ENCODE assay signal across 14 cellular contexts in the genomic region with DNA sequence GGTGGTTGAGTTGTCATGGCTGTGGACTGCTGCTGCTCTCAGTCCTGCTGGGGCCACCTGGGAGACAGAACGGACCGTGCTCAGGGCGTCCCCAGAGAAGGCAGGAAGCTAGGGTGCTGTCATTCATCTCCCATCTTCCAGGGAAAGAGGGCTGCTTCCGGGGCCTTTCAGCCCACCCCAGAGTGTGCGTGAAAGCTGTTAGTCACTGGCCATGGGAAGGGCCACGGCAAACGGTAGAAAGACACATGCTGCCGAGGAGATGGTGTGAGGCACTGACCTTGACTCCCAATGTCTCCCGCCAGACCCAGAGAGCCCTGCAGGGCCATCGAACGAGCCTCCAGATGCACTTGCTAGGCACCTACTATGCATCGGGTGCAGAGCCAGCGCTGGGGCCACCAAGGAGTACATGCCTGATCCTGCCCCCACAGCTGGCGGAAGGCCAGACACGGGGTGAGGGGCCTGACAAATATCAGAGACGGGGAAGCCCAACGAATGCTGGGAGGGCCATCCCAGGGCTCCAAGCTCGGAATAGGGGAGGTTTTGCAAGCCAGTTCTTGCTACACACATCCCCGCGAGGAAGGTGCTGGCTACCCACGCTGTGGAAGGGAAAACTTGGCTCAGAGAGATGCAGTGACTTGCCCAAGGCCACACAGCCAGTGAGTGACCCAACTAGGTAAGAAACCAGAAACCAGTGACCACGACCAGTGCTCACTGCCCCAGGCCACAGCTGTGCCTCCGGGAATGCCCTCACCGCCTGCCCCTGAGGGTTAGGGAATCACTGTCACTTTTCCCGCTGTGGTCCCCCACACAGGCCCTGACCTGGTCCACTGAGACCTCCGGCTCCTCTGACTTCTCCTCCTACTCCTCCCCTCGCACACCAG. TPM values are rescaled to one million over a fixed set of nuclear protein-coding genes. Genes with fewer than 3 reads are reported as not detected.
DNase-seq lines count a peak whose midpoint lies in the region; ATAC-seq, FAIRE-seq and TF ChIP-seq lines count a peak whose summit lies in the region.
"Had no signal": no experiment of that assay in that cellular context is flagged by ENCODE, and none has a peak within 500 bp of the region (broad histone marks: within the 10 kb centered on the region; RNA-seq: fewer than 3 reads in every experiment).

No MANE protein-coding gene starts in this region.

- peaks cover 75 to 89% (median 86%) of the 10 kb centered on the region in 11 experiments for H3K36me3 ChIP-seq in BLaER1 treated with 17β-estradiol and CSF1 and Interleukin-3, amounts not matched to agents 10 nM and 100 nM
- peaks cover 11% of the 10 kb centered on the region for H3K36me3 ChIP-seq in lower lobe of right lung
- H3K36me3 ChIP-seq: esophagus squamous epithelium had no signal

- no peak for ATAC-seq in lower lobe of right lung
- no peak for ATAC-seq in HG02610 (IDR thresholded peaks at IDR 0.05; ENCODE audit: unreplicated experiment)
- no peak for ATAC-seq in GM19324 (IDR thresholded peaks at IDR 0.05; ENCODE audit: low FRiP score, unreplicated experiment)
- no peak for ATAC-seq in GM18873 (IDR thresholded peaks at IDR 0.05; ENCODE audit: low FRiP score, unreplicated experiment)

- DNase-seq in EH (ENCODE audit: low read depth) = peak; percentile 17
- peak; percentile 66 for DNase-seq in activated CD8-positive, alpha-beta memory T cell treated with anti-CD3 and anti-CD28 coated beads, Interleukin-2, amount 50 U/mL, for 48 hours
- peak; percentile 22 for DNase-seq in lower lobe of right lung
- no peak for DNase-seq in urothelium cell line (ENCODE audit: low spot score)
- DNase-seq: cerebellar nuclear complex; esophagus squamous epithelium; GM23248; hypothalamus; stimulated activated CD4-positive, alpha-beta T cell treated with anti-CD3 and anti-CD28 coated beads, Interleukin-2, amount 100 ng/mL, for 24 hours had no signal

- FAIRE-seq in urothelium cell line (lab: Jason Lieb, UNC) = no peak

- peaks cover 96 to 98% (median 97%) of the 10 kb centered on the region in 10 experiments for H3K4me1 ChIP-seq in BLaER1 treated with 17β-estradiol and CSF1 and Interleukin-3, amounts not matched to agents 10 nM and 100 nM
- peaks cover 30% of the 10 kb centered on the region for H3K4me1 ChIP-seq in lower lobe of right lung

- intact Hi-C loops in lower lobe of right lung (cut with DNase I) = no loop called here

- H3K9ac ChIP-seq in BLaER1 treated with 17β-estradiol and CSF1 and Interleukin-3, amounts not matched to agents 10 nM and 100 nM = peak overlapping the region in 8 of 11 experiments; percentile 2 to 53 (median 34); a peak in 8 of 22 replicates
- H3K9ac ChIP-seq: GM23248 had no signal

- no peaks in the 10 kb centered on the region for H3K9me3 ChIP-seq in BLaER1 treated with 17β-estradiol and CSF1 and Interleukin-3, amounts not matched to agents 10 nM and 100 nM (replicated peaks in 1 of 11)
- H3K9me3 ChIP-seq in lower lobe of right lung = no peaks in the 10 kb centered on the region
- H3K9me3 ChIP-seq: esophagus squamous epithelium had no signal

- no peaks in the 10 kb centered on the region for H3K27me3 ChIP-seq in BLaER1 treated with 17β-estradiol and CSF1 and Interleukin-3, amounts not matched to agents 10 nM and 100 nM
- peaks cover 19% of the 10 kb centered on the region for H3K27me3 ChIP-seq in lower lobe of right lung (ENCODE audit: low read depth)

- H4K20me1 ChIP-seq in BLaER1 treated with 17β-estradiol and CSF1 and Interleukin-3, amounts not matched to agents 10 nM and 100 nM = peaks cover 71 to 95% (median 85%) of the 10 kb centered on the region in 11 experiments

- H3K4me3 ChIP-seq in BLaER1 treated with 17β-estradiol and CSF1 and Interleukin-3, amounts not matched to agents 10 nM and 100 nM = no peak overlapping the region
- no peak overlapping the region for H3K4me3 ChIP-seq in lower lobe of right lung
- H3K4me3 ChIP-seq: esophagus squamous epithelium, GM23248 had no signal

- TF ChIP-seq CTCF in lower lobe of right lung (IDR thresholded peaks at IDR 0.05) = no peak

- peak overlapping the region; percentile 87 to 99 (median 94) for H3K4me2 ChIP-seq in BLaER1 treated with 17β-estradiol and CSF1 and Interleukin-3, amounts not matched to agents 10 nM and 100 nM

- H3K27ac ChIP-seq in BLaER1 treated with 17β-estradiol and CSF1 and Interleukin-3, amounts not matched to agents 10 nM and 100 nM = peak overlapping the region in 6 of 11 experiments; percentile 11 to 52 (median 37); a peak in 6 of 22 replicates
- no peak overlapping the region for H3K27ac ChIP-seq in lower lobe of right lung
- H3K27ac ChIP-seq: esophagus squamous epithelium, GM23248 had no signal

RNA-seq across cellular contexts. Expression of gene RAC2, which starts 10.1 kb away (rescaled TPM):
- total RNA-seq in lower lobe of right lung = 111 TPM

RNA-seq across cellular contexts. Expression of gene SSTR3, which starts 21.7 kb away (rescaled TPM):
- total RNA-seq in lower lobe of right lung = not detected
- total RNA-seq: esophagus squamous epithelium, GM23248, pulmonary artery endothelial cell had no signal

RNA-seq across cellular contexts. Expression of gene C1QTNF6, which starts 45.9 kb away (rescaled TPM):
- total RNA-seq in lower lobe of right lung = 5.3 TPM

RNA-seq across cellular contexts. Expression of gene CYTH4, which starts 48.3 kb away (rescaled TPM):
- total RNA-seq in lower lobe of right lung = 45.4 TPM
- total RNA-seq: GM23248 had no signal
